ENCODE assay signal across 8 cellular contexts in the genomic region with DNA sequence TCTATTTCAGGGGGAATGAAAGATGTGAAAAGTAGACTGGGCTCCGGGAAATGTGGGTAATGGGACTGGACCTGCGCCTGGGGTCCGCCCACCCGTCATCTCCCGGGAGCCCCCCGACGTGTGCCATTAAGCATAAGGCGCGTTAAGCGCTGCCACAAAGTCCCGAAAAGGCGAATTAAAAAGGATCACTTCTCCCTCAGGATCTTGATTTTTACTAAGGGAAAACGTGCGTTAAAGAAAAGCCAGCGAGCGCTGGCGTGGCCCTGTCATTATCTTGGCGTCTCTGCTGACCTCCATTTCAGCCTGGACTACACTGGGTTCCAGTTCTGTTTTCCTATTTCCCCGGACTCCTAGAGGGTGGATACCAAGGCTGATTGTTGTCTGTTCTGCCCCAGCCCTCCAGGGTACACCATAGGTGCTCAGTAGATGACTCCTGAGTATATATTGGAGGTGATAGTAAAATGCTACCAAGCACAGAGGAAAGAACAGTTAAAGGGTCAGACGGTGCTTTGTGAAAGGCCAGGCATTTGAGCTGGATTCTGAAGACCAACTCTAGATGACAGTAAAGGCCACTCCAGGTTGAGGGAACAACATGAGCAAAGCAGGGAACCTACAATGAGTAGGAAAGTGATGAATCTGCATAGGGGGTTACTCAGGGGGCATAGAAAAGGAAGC.
DNase-seq lines count a peak whose midpoint lies in the region; ATAC-seq and TF ChIP-seq lines count a peak whose summit lies in the region.

No MANE protein-coding gene starts in this region.

- POLR2A ChIA-PET in CD4-positive, alpha-beta T cell (lab: Charles Lee): interaction anchor here (0.6 to 6.2 kb wide), 9 partner anchors 9 to 332 kb away, joined by 3 to 141 read pairs (median 4); a partner anchor contains a TSS
- POLR2A ChIA-PET in naive thymus-derived CD4-positive, alpha-beta T cell (lab: Charles Lee): interaction anchor here (0.6 to 7.6 kb wide), 5 partner anchors 33 to 1373 kb away, joined by 3 to 122 read pairs (median 15); a partner anchor contains a TSS

- CTCF ChIA-PET in CD4-positive, alpha-beta T cell (lab: Charles Lee): interaction anchor here (0.6 kb wide), 1 partner anchor 28 kb away, joined by 3 read pairs; no protein-coding TSS in a partner anchor
- CTCF ChIA-PET in naive thymus-derived CD4-positive, alpha-beta T cell (lab: Charles Lee): no interaction called here

- H3K4me3 ChIP-seq in fibroblast of mammary gland (ENCODE audit: control insufficient read depth, low read depth, low read length): peak overlapping the region; percentile 67
- peak overlapping the region; percentile 84 for H3K4me3 ChIP-seq in naive thymus-derived CD4-positive, alpha-beta T cell (ENCODE audit: low read length)

- no peak overlapping the region for H3K27ac ChIP-seq in CD4-positive, alpha-beta T cell (ENCODE audit: low read depth, low read length)
- H3K27ac ChIP-seq in VCaP: peak overlapping the region; percentile 98
- H3K27ac ChIP-seq in naive thymus-derived CD4-positive, alpha-beta T cell (ENCODE audit: low read depth, low read length): peak overlapping the region; percentile 72

- H3K27me3 Mint-ChIP-seq in CD4-positive, alpha-beta T cell: no peaks in the 10 kb centered on the region
- peaks cover 1% of the 10 kb centered on the region for H3K27me3 Mint-ChIP-seq in HFFc6 (ENCODE audit: insufficient read depth)
- peaks cover 0 to 22% (median 0%) of the 10 kb centered on the region in 5 donors for H3K27me3 Mint-ChIP-seq in naive thymus-derived CD4-positive, alpha-beta T cell

- intact Hi-C loops in CD4-positive, alpha-beta T cell (cut with DNase I, micrococcal nuclease): loop anchor here (1.0 to 10.0 kb wide), 11 partner anchors 33 to 1373 kb away; a partner anchor contains a TSS
- intact Hi-C loops in naive thymus-derived CD4-positive, alpha-beta T cell (cut with micrococcal nuclease): loop anchor here (1.0 to 10.0 kb wide), 11 partner anchors 33 to 1955 kb away; a partner anchor contains a TSS

- no peak for TF ChIP-seq CTCF in CD4-positive, alpha-beta T cell (IDR thresholded peaks at IDR 0.05)
- no peak for TF ChIP-seq CTCF in HFFc6 (IDR thresholded peaks at IDR 0.05)
- TF ChIP-seq CTCF in VCaP (conservative IDR thresholded peaks at IDR 0.05): no peak
- no peak for TF ChIP-seq CTCF in fibroblast of mammary gland (conservative IDR thresholded peaks at IDR 0.05; ENCODE audit: control insufficient read depth, insufficient read depth, low read depth, low read length)
- no peak for TF ChIP-seq CTCF in omental fat pad (IDR thresholded peaks at IDR 0.05)

- H3K4me1 ChIP-seq in naive thymus-derived CD4-positive, alpha-beta T cell (ENCODE audit: control insufficient read depth in 2 of 2, insufficient read depth in 2 of 2, low read length in 2 of 2): peaks cover 4 to 17% of the 10 kb centered on the region in 2 donors

- H3K27me3 ChIP-seq in CD4-positive, alpha-beta T cell (ENCODE audit: control insufficient read depth, insufficient read depth, low read length): no peaks in the 10 kb centered on the region
- H3K27me3 ChIP-seq in naive thymus-derived CD4-positive, alpha-beta T cell (ENCODE audit: control insufficient read depth in 2 of 2, insufficient read depth in 2 of 2, low read length in 2 of 2): no peaks in the 10 kb centered on the region

- H3K9me3 Mint-ChIP-seq in CD4-positive, alpha-beta T cell: no peaks in the 10 kb centered on the region
- H3K9me3 Mint-ChIP-seq in HFFc6: no peaks in the 10 kb centered on the region
- no peaks in the 10 kb centered on the region for H3K9me3 Mint-ChIP-seq in naive thymus-derived CD4-positive, alpha-beta T cell

- peaks cover 4% of the 10 kb centered on the region for H3K36me3 Mint-ChIP-seq in CD4-positive, alpha-beta T cell (ENCODE audit: low read depth)
- no peaks in the 10 kb centered on the region for H3K36me3 Mint-ChIP-seq in HFFc6 (ENCODE audit: low read depth)
- no peaks in the 10 kb centered on the region for H3K36me3 Mint-ChIP-seq in naive thymus-derived CD4-positive, alpha-beta T cell

- H3K27ac Mint-ChIP-seq in CD4-positive, alpha-beta T cell: peak overlapping the region; percentile 88
- H3K27ac Mint-ChIP-seq in HFFc6: peak overlapping the region; percentile 86
- peak overlapping the region; percentile 46 to 96 (median 87) for H3K27ac Mint-ChIP-seq in naive thymus-derived CD4-positive, alpha-beta T cell

- H3K4me1 Mint-ChIP-seq in CD4-positive, alpha-beta T cell (ENCODE audit: low read depth): peaks cover 24% of the 10 kb centered on the region
- peaks cover 25% of the 10 kb centered on the region for H3K4me1 Mint-ChIP-seq in HFFc6 (ENCODE audit: low read depth)
- peaks cover 10 to 28% (median 20%) of the 10 kb centered on the region in 7 donors for H3K4me1 Mint-ChIP-seq in naive thymus-derived CD4-positive, alpha-beta T cell

- peak overlapping the region; percentile 92 for H3K4me3 Mint-ChIP-seq in CD4-positive, alpha-beta T cell
- peak overlapping the region; percentile 88 for H3K4me3 Mint-ChIP-seq in HFFc6
- peak overlapping the region; percentile 78 to 90 (median 85) for H3K4me3 Mint-ChIP-seq in naive thymus-derived CD4-positive, alpha-beta T cell

- H3K9me3 ChIP-seq in CD4-positive, alpha-beta T cell (ENCODE audit: control insufficient read depth, low read length): no peaks in the 10 kb centered on the region
- no peaks in the 10 kb centered on the region for H3K9me3 ChIP-seq in naive thymus-derived CD4-positive, alpha-beta T cell (ENCODE audit: control insufficient read depth in 2 of 3, low read length in 3 of 3)

- no peaks in the 10 kb centered on the region for H3K36me3 ChIP-seq in naive thymus-derived CD4-positive, alpha-beta T cell (ENCODE audit: control insufficient read depth in 2 of 3, insufficient read depth in 3 of 3, low read length in 3 of 3)

- no peak for DNase-seq in CD4-positive, alpha-beta T cell
- peak; percentile 25 for DNase-seq in HFFc6
- peak; percentile 45 for DNase-seq in fibroblast of mammary gland (ENCODE audit: low read depth)
- peak in 2 of 9 donors; percentile 4 to 5 for DNase-seq in naive thymus-derived CD4-positive, alpha-beta T cell
- DNase-seq in COLO829 (ENCODE audit: low spot score): no peak
- DNase-seq in omental fat pad (ENCODE audit: low spot score): no peak

- ATAC-seq in CD4-positive, alpha-beta T cell (ENCODE audit: poor library complexity): no peak
- ATAC-seq in naive thymus-derived CD4-positive, alpha-beta T cell: no peak
- ATAC-seq in omental fat pad (ENCODE audit: low FRiP score) (no peak), HG03520 (IDR thresholded peaks at IDR 0.05; ENCODE audit: unreplicated experiment) (no peak)

Comparison
In these comparisons a context has a peak if more than half of its experiments do, and no peak if none do; other contexts are left out.
1. DNase-seq: peak in HFFc6 (single experiment) and fibroblast of mammary gland (single experiment); none in CD4-positive, alpha-beta T cell (0 of 10), COLO829 (single experiment) and omental fat pad (single experiment).
2. Peak in every context shown above with its lines, with median percentiles within 50 percentile points of each other: H3K27ac Mint-ChIP-seq and H3K4me3 Mint-ChIP-seq.